ENCODE assay signal across 16 cellular contexts in genomic region chr6:132731086-132731485, GRCh38. TPM values are rescaled to one million over a fixed set of nuclear protein-coding genes. Genes with fewer than 3 reads are reported as not detected.
DNase-seq lines count a peak whose midpoint lies in the region; ATAC-seq and TF ChIP-seq lines count a peak whose summit lies in the region.
"Had no signal": no experiment of that assay in that cellular context is flagged by ENCODE, and none has a peak within 500 bp of the region (broad histone marks: within the 10 kb centered on the region; RNA-seq: fewer than 3 reads in every experiment).

No MANE protein-coding gene starts in this region.

- H3K36me3 ChIP-seq in PC-9 (ENCODE audit: low read depth) (no peaks in the 10 kb centered on the region), liver (ENCODE audit: control insufficient read depth in 4 of 4, insufficient read depth in 3 of 4, low read depth in 1 of 4, low read length in 3 of 4) (peaks cover 0 to 8% (median 4%) of the 10 kb centered on the region in 4 donors)
- H3K36me3 ChIP-seq: BLaER1 had no signal

- no peak for TF ChIP-seq RAD21 in liver (IDR thresholded peaks at IDR 0.05)

- intact Hi-C loops in PC-9 (cut with micrococcal nuclease; ENCODE audit: unreplicated experiment) = no loop called here

- DNase-seq in PC-9 (peak in 1 of 2 experiments; percentile 42), epithelial cell of esophagus (ENCODE audit: low read depth) (peak; percentile 48), anterior cingulate cortex (lab: John Stamatoyannopoulos, UW) (no peak)
- DNase-seq in stimulated activated naive CD8-positive, alpha-beta T cell treated with anti-CD3 and anti-CD28 coated beads, Interleukin-15, Interleukin-2, amounts not matched to agents 100 U/mL and 50 U/mL, for 24 hours = no peak
- DNase-seq: H7, NCI-H1436, NCI-H2029 treated with DMSO at 0.1 percent for 48 hours, NCI-H510A, SHP77 treated with DMSO at 0.1 percent for 48 hours had no signal

- no peaks in the 10 kb centered on the region for H3K9me2 ChIP-seq in PC-9 (ENCODE audit: insufficient read depth)

- no peak overlapping the region for H2AFZ ChIP-seq in PC-9

- BruUV-seq in PC-9 (replicated peaks; lab: Mats Ljungman, UMichigan) = no TSS peak

- H3K27ac ChIP-seq in PC-9 = peak overlapping the region; percentile 70
- peak overlapping the region; percentile 82 to 99 for H3K27ac ChIP-seq in liver (ENCODE audit: low read depth in 1 of 2, low read length in 2 of 2)
- H3K27ac ChIP-seq: BLaER1 had no signal

- no peak overlapping the region for H3K4me2 ChIP-seq in PC-9
- H3K4me2 ChIP-seq: BLaER1 had no signal

- peak overlapping the region; percentile 43 to 56 for H3K9ac ChIP-seq in liver (ENCODE audit: low read depth in 1 of 2, low read length in 2 of 2)
- H3K9ac ChIP-seq: BLaER1 had no signal

- H3K27me3 ChIP-seq in PC-9 (ENCODE audit: insufficient read depth, low read depth) = no peaks in the 10 kb centered on the region
- H3K27me3 ChIP-seq in liver (ENCODE audit: control insufficient read depth in 4 of 4, insufficient read depth in 4 of 4, low read length in 3 of 4) = no peaks in the 10 kb centered on the region
- H3K27me3 ChIP-seq: BLaER1 had no signal

- WGBS in liver = 89% methylated on average over 2 of the region's 2 CpGs

- TF ChIP-seq CTCF in PC-9 (conservative IDR thresholded peaks at IDR 0.05) = no peak
- no peak for TF ChIP-seq CTCF in epithelial cell of esophagus (IDR thresholded peaks at IDR 0.05; ENCODE audit: insufficient read depth, low read depth, low read length, missing control alignments)
- no peak for TF ChIP-seq CTCF in liver (IDR thresholded peaks at IDR 0.05; ENCODE audit: low read depth, low read length, missing input control)

- CTCF ChIA-PET in PC-9 (lab: Charles Lee) = no interaction called here

- H3K4me3 ChIP-seq in PC-9 = no peak overlapping the region
- no peak overlapping the region for H3K4me3 ChIP-seq in epithelial cell of esophagus (ENCODE audit: low read length)
- peak overlapping the region in 2 of 3 donors; percentile 67 to 83 for H3K4me3 ChIP-seq in liver (ENCODE audit: low read depth in 1 of 3, low read length in 3 of 3)
- H3K4me3 ChIP-seq: BLaER1 had no signal

- ATAC-seq in GM21529 (IDR thresholded peaks at IDR 0.05; ENCODE audit: unreplicated experiment) (no peak), HG02870 (IDR thresholded peaks at IDR 0.05; ENCODE audit: unreplicated experiment) (no peak)
- ATAC-seq in stimulated activated naive CD8-positive, alpha-beta T cell treated with anti-CD3 and anti-CD28 coated beads, Interleukin-15, Interleukin-2, amounts not matched to agents 100 U/mL and 50 U/mL, for 24 hours = no peak

- POLR2A ChIA-PET in PC-9 (lab: Charles Lee; ENCODE audit: unreplicated experiment) = no interaction called here

- H3K4me1 ChIP-seq in PC-9 (replicated peaks; ENCODE audit: insufficient read depth) = peaks cover 28% of the 10 kb centered on the region
- H3K4me1 ChIP-seq in liver (ENCODE audit: control insufficient read depth in 4 of 4, insufficient read depth in 4 of 4, low read length in 3 of 4) = peaks cover 3 to 26% (median 13%) of the 10 kb centered on the region in 4 donors
- H3K4me1 ChIP-seq: BLaER1 had no signal

- H3K79me2 ChIP-seq in PC-9 (ENCODE audit: low read depth) = no peaks in the 10 kb centered on the region

- H4K20me1 ChIP-seq in PC-9 (ENCODE audit: insufficient read depth) = no peaks in the 10 kb centered on the region
- H4K20me1 ChIP-seq: BLaER1 had no signal

- peaks cover 7% of the 10 kb centered on the region; the same call in 1 of the 2 replicates for H3F3A ChIP-seq in PC-9 (ENCODE audit: insufficient read depth, low read depth)

- H3K9me3 ChIP-seq in PC-9 (ENCODE audit: insufficient read depth, low read depth) = no peaks in the 10 kb centered on the region
- H3K9me3 ChIP-seq in liver (ENCODE audit: control insufficient read depth in 4 of 4, low read length in 3 of 4) = no peaks in the 10 kb centered on the region
- H3K9me3 ChIP-seq: BLaER1 had no signal

TF ChIP-seq in liver, 16 proteins besides CTCF, POLR2A, EP300 and RAD21:
- TF ChIP-seq RXRA (IDR thresholded peaks at IDR 0.05) (no peak), NR2F2 (IDR thresholded peaks at IDR 0.05) (no peak), YY1 (IDR thresholded peaks at IDR 0.05) (no peak), GABPA (IDR thresholded peaks at IDR 0.05 in 1 of 2, conservative IDR thresholded peaks at IDR 0.05 in 1 of 2) (no peak)
TF ChIP-seq in liver: peak in this region for 0.

RNA-seq across cellular contexts. Expression of gene VNN1, which starts 17.2 kb away (rescaled TPM):
- total RNA-seq in PC-9 (2021) (0.65 and 1.6 TPM in 2 replicates), liver (100 to 1,000 TPM in 1 of 2 donors, 1 to 10 TPM in 1; 2.7 to 132 TPM)
- 10 to 100 TPM; 54.9 to 62.6 TPM for polyA plus RNA-seq in liver
- total RNA-seq: H7 had no signal
- polyA plus RNA-seq: IgD-negative memory B cell had no signal

RNA-seq across cellular contexts. Expression of gene VNN2, which starts 26.6 kb away (rescaled TPM):
- total RNA-seq in PC-9 (2021) (1.2 TPM in 1 of 2 replicates, not detected in the other), liver (10 to 100 TPM; 17.6 to 22.0 TPM)
- polyA plus RNA-seq in liver = 1 to 10 TPM; 1.6 to 4.6 TPM
- total RNA-seq: Daoy, H7, LHCN-M2 had no signal

Comparison
In these comparisons a context has a peak if more than half of its experiments do, and no peak if none do; other contexts are left out.
1. H3K4me3 ChIP-seq: peak in liver (2 of 3); none in PC-9 (single experiment) and epithelial cell of esophagus (single experiment).